8 cellular contexts compared by ENCODE assay signal in the genomic region with DNA sequence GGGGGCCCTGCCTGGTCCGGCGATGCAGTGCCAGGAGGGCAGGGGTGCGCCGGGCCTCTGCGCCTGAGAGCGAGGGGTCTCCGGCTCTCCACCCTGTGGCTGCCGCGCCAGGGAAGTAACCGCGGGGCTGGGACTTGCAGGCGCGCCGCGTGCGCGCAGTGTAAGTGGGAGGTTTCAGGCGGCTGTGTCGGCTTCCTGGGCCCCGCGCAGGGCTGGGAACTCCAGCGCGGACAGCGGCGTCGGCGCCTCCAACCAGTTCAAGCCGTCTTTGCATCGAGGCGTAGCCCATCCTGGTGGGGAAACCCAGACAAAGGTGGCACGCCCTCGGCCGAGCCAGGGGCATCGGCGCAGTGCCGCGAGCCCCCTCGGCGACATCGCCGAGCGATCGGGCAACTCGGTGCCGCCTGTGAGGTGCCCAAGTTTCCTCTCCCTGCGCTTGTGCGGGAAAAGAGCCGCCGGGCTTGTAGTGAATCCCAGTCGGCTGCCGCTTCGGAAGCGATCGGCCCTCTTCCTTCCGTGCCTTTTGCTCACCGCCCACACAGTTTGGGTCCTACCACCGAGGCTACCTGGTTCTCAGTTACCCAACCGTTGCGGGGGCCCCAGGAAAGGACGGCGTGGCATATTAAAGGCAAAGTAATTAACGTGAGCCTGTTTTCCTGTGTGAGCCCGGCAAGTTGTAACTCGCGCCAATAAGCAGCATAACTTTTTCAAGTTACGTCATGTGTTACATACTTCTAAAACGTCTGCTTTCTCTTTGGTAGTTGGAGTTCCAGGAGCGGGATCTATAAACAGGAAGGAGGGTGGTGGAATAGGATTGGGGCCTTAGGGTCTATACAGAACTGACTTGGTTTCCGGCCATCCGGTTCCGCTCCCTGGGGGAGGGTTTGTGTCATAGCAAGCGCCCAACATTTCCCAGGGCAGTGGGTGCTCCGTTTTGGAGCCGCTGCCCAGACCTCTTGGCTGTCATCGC. TPM values are rescaled to one million over a fixed set of nuclear protein-coding genes. Genes with fewer than 3 reads are reported as not detected.
DNase-seq lines count a peak whose midpoint lies in the region; ATAC-seq and TF ChIP-seq lines count a peak whose summit lies in the region.

No MANE protein-coding gene starts in this region.

- H3K27ac Mint-ChIP-seq in activated T-helper 17 cell treated with anti-CD3 and anti-CD28 coated beads, Interleukin-2, amount 50 U/mL, for 72 hours: peak overlapping the region; percentile 84
- peak overlapping the region; percentile 93 to 98 (median 98) for H3K27ac Mint-ChIP-seq in nephron

- H3K4me1 Mint-ChIP-seq in activated T-helper 17 cell treated with anti-CD3 and anti-CD28 coated beads, Interleukin-2, amount 50 U/mL, for 72 hours: peaks cover 30% of the 10 kb centered on the region
- H3K4me1 Mint-ChIP-seq in nephron: peaks cover 47% of the 10 kb centered on the region

- peak in 1 of 3 experiments; percentile 27 for TF ChIP-seq CTCF in nephron (IDR thresholded peaks at IDR 0.05; ENCODE audit: unreplicated experiment in 3 of 3)

- ATAC-seq in GM19324 (IDR thresholded peaks at IDR 0.05; ENCODE audit: low FRiP score, unreplicated experiment) (peak; percentile 48), HG03520 (IDR thresholded peaks at IDR 0.05; ENCODE audit: unreplicated experiment) (peak; percentile 31)
- ATAC-seq in activated T-helper 17 cell treated with anti-CD3 and anti-CD28 coated beads, Interleukin-2, amount 50 U/mL, for 72 hours (replicated peaks): peak; percentile 76
- peak; percentile 65 for ATAC-seq in stimulated activated naive CD8-positive, alpha-beta T cell treated with anti-CD3 and anti-CD28 coated beads, Interleukin-15, Interleukin-2, amounts not matched to agents 100 U/mL and 50 U/mL, for 24 hours

- peak overlapping the region; percentile 85 for H3K4me3 Mint-ChIP-seq in activated T-helper 17 cell treated with anti-CD3 and anti-CD28 coated beads, Interleukin-2, amount 50 U/mL, for 72 hours
- H3K4me3 Mint-ChIP-seq in nephron: peak overlapping the region; percentile 98 to 99 (median 99)

- peaks cover 1% of the 10 kb centered on the region for H3K27me3 Mint-ChIP-seq in activated T-helper 17 cell treated with anti-CD3 and anti-CD28 coated beads, Interleukin-2, amount 50 U/mL, for 72 hours
- peaks cover 12% of the 10 kb centered on the region for H3K27me3 Mint-ChIP-seq in nephron (ENCODE audit: low read depth)

- no peaks in the 10 kb centered on the region for H3K36me3 Mint-ChIP-seq in activated T-helper 17 cell treated with anti-CD3 and anti-CD28 coated beads, Interleukin-2, amount 50 U/mL, for 72 hours (ENCODE audit: low read depth)
- no peaks in the 10 kb centered on the region for H3K36me3 Mint-ChIP-seq in nephron (ENCODE audit: low read depth)

- H3K9me3 Mint-ChIP-seq in activated T-helper 17 cell treated with anti-CD3 and anti-CD28 coated beads, Interleukin-2, amount 50 U/mL, for 72 hours: no peaks in the 10 kb centered on the region
- no peaks in the 10 kb centered on the region for H3K9me3 Mint-ChIP-seq in nephron

- DNase-seq in C1 segment of cervical spinal cord (lab: John Stamatoyannopoulos, UW) (peak in 9 of 14 donors; percentile 6 to 77 (median 47)), RKO (ENCODE audit: low spot score) (peak; percentile 91), fibroblast of peridontal ligament (ENCODE audit: extremely low read depth) (peak; percentile 80)
- DNase-seq in stimulated activated naive CD8-positive, alpha-beta T cell treated with anti-CD3 and anti-CD28 coated beads, Interleukin-15, Interleukin-2, amounts not matched to agents 100 U/mL and 50 U/mL, for 24 hours: peak; percentile 75

RNA-seq across cellular contexts. Expression of gene LRCH1, which starts 1.2 kb away (rescaled TPM):
- total RNA-seq in activated T-helper 17 cell treated with anti-CD3 and anti-CD28 coated beads, Interleukin-2, amount 50 U/mL, for 72 hours: 10 to 100 TPM; 14.7 to 15.3 TPM

Comparison
In these comparisons a context has a peak if more than half of its experiments do, and no peak if none do; other contexts are left out.
1. Peak in every context shown above with its lines: DNase-seq and ATAC-seq.